Comparison of ENCODE assay signal across 22 cellular contexts in genomic region chr20:3632311-3633004, GRCh38. TPM values are rescaled to one million over a fixed set of nuclear protein-coding genes. Genes with fewer than 3 reads are reported as not detected.
A peak's percentile ranks its signal among the peaks of the same experiment; 100 is the strongest.
DNase-seq lines count a peak whose midpoint lies in the region; ATAC-seq, FAIRE-seq and TF ChIP-seq lines count a peak whose summit lies in the region.
"Had no signal": no experiment of that assay in that cellular context is flagged by ENCODE, and none has a peak within 500 bp of the region (broad histone marks: within the 10 kb centered on the region; RNA-seq: fewer than 3 reads in every experiment).

No MANE protein-coding gene starts in this region.

- POLR2A ChIA-PET in A549 (lab: Yijun Ruan, JAX), result no interaction called here
- POLR2A ChIA-PET in HEK293 (lab: Yijun Ruan, JAX), result no interaction called here

- TF ChIP-seq RAD21 in A549 (conservative IDR thresholded peaks at IDR 0.05 in 1 of 2, IDR thresholded peaks at IDR 0.05 in 1 of 2) (peak; percentile 18 to 35; a peak in 2 of 5 replicates), liver (IDR thresholded peaks at IDR 0.05) (peak; percentile 71 to 75)

- H3K9me3 ChIP-seq in A549 (no peaks in the 10 kb centered on the region), HEK293 (ENCODE audit: control insufficient read depth, insufficient read depth, low read depth, low read length) (no peaks in the 10 kb centered on the region), body of pancreas (no peaks in the 10 kb centered on the region), liver (ENCODE audit: control insufficient read depth in 4 of 4, low read length in 3 of 4) (no peaks in the 10 kb centered on the region), sigmoid colon (no peaks in the 10 kb centered on the region)
- H3K9me3 ChIP-seq: gastrocnemius medialis, MG63, neutrophil had no signal

- H3K4me1 ChIP-seq in A549, result no peaks in the 10 kb centered on the region
- peaks cover 7% of the 10 kb centered on the region for H3K4me1 ChIP-seq in HEK293 (ENCODE audit: control insufficient read depth, insufficient read depth, low read length)
- peaks cover 27% of the 10 kb centered on the region for H3K4me1 ChIP-seq in body of pancreas
- peaks cover 0 to 41% (median 25%) of the 10 kb centered on the region in 4 donors for H3K4me1 ChIP-seq in liver (ENCODE audit: control insufficient read depth in 4 of 4, insufficient read depth in 4 of 4, low read length in 3 of 4)
- no peaks in the 10 kb centered on the region for H3K4me1 ChIP-seq in sigmoid colon
- H3K4me1 ChIP-seq: gastrocnemius medialis had no signal

- 87% methylated on average over 7 of the region's 7 CpGs for WGBS in A549 (ENCODE audit: missing lambda C conversion rate)
- 55 to 57% methylated on average over 7 of the region's 7 CpGs for WGBS in body of pancreas, 2 donors
- 65% methylated on average over 7 of the region's 7 CpGs for WGBS in liver
- WGBS in sigmoid colon, 2 donors, result 79 to 91% methylated on average over 7 of the region's 7 CpGs

- H3K36me3 ChIP-seq in HEK293 (ENCODE audit: control insufficient read depth in 2 of 2, insufficient read depth in 1 of 2, low read length in 2 of 2), result peaks cover 0 to 5% of the 10 kb centered on the region in 2 experiments; a peak in 2 of 3 replicates
- H3K36me3 ChIP-seq in body of pancreas (replicated peaks in 1 of 2; ENCODE audit: insufficient read depth in 1 of 2, low read depth in 2 of 2), result no peaks in the 10 kb centered on the region
- H3K36me3 ChIP-seq in liver (ENCODE audit: control insufficient read depth in 4 of 4, insufficient read depth in 3 of 4, low read depth in 1 of 4, low read length in 3 of 4), result peaks cover 0 to 3% (median 0%) of the 10 kb centered on the region in 4 donors
- H3K36me3 ChIP-seq in sigmoid colon, result peaks cover 0 to 22% (median 6%) of the 10 kb centered on the region in 4 donors
- H3K36me3 ChIP-seq: MG63 had no signal

- intact Hi-C loops in body of pancreas (cut with DNase I), result no loop called here
- intact Hi-C loops in sigmoid colon (cut with DNase I), result no loop called here

- no peak overlapping the region for H3K9ac ChIP-seq in liver (ENCODE audit: low read depth in 1 of 2, low read length in 2 of 2)

- TF ChIP-seq POLR2A in A549 (IDR thresholded peaks at IDR 0.05; ENCODE audit: low read length) (no peak), body of pancreas (IDR thresholded peaks at IDR 0.05) (no peak), sigmoid colon (IDR thresholded peaks at IDR 0.05) (no peak)

- DNase-seq in A549 (ENCODE audit: low read depth in 1 of 2, low spot score in 1 of 2) (no peak), body of pancreas (no peak), DMS153 treated with DMSO at 0.1 percent for 48 hours (lab: John Stamatoyannopoulos, UW; ENCODE audit: unreplicated experiment) (no peak), LoVo (ENCODE audit: low spot score) (no peak), sigmoid colon (no peak), SIG-M5 (lab: John Stamatoyannopoulos, UW) (no peak)
- DNase-seq: activated CD8-positive, alpha-beta T cell treated with anti-CD3 and anti-CD28 coated beads for 36 hours; activated T-cell treated with anti-CD3 and anti-CD28 coated beads, Interleukin-2, amount 50 U/mL, for 4 hours; gastrocnemius medialis; left cardiac atrium; MG63; NCI-H1694; right cardiac atrium had no signal

- CTCF ChIA-PET in A549 (lab: Yijun Ruan, JAX) (interaction anchor here (1.4 kb wide), 1 partner anchor 70 kb away, joined by 4 read pairs; no protein-coding TSS in a partner anchor), HEK293 (lab: Yijun Ruan, JAX) (interaction anchor here (0.6 to 1.3 kb wide), 3 partner anchors 23 to 87 kb away, joined by 3 to 8 read pairs (median 3); no protein-coding TSS in a partner anchor)

- H3K27me3 ChIP-seq in body of pancreas (no peaks in the 10 kb centered on the region), liver (ENCODE audit: control insufficient read depth in 4 of 4, insufficient read depth in 4 of 4, low read length in 3 of 4) (no peaks in the 10 kb centered on the region), sigmoid colon (no peaks in the 10 kb centered on the region)
- H3K27me3 ChIP-seq: gastrocnemius medialis, MG63, neutrophil had no signal

- H3K27ac ChIP-seq in A549 (no peak overlapping the region), HEK293 (ENCODE audit: extremely low read depth, low read depth, low read length) (no peak overlapping the region), body of pancreas (no peak overlapping the region), liver (ENCODE audit: low read depth in 1 of 2, low read length in 2 of 2) (no peak overlapping the region), sigmoid colon (no peak overlapping the region)
- H3K27ac ChIP-seq: coronary artery, gastrocnemius medialis, neutrophil had no signal

- ATAC-seq in A549 (peak; percentile 23 to 64; a peak in 3 of 6 replicates), body of pancreas (no peak)
- ATAC-seq: activated CD8-positive, alpha-beta T cell treated with anti-CD3 and anti-CD28 coated beads for 36 hours; activated T-cell treated with anti-CD3 and anti-CD28 coated beads, Interleukin-2, amount 50 U/mL, for 4 hours; gastrocnemius medialis; right cardiac atrium; Right ventricle myocardium inferior had no signal

- no peak for FAIRE-seq in A549 (lab: Jason Lieb, UNC)
- FAIRE-seq: endothelial cell of umbilical vein, GM19239 had no signal

- TF ChIP-seq CTCF in A549 (IDR thresholded peaks at IDR 0.05), result peak; percentile 33; the same call in 1 of the 3 replicates
- no peak for TF ChIP-seq CTCF in HEK293 (tag by site-specific recombination; IDR thresholded peaks at IDR 0.05)
- TF ChIP-seq CTCF in body of pancreas (IDR thresholded peaks at IDR 0.05), result peak in 4 of 7 experiments; percentile 27 to 37 (median 33)
- peak; percentile 37 for TF ChIP-seq CTCF in liver (IDR thresholded peaks at IDR 0.05; ENCODE audit: low read depth, low read length, missing input control)
- no peak for TF ChIP-seq CTCF in sigmoid colon (IDR thresholded peaks at IDR 0.05)

- H3K4me3 ChIP-seq in A549 (no peak overlapping the region), HEK293 (ENCODE audit: low read depth, low read length) (no peak overlapping the region), body of pancreas (no peak overlapping the region), liver (ENCODE audit: low read depth in 1 of 3, low read length in 3 of 3) (no peak overlapping the region), sigmoid colon (no peak overlapping the region)
- H3K4me3 ChIP-seq: coronary artery, gastrocnemius medialis, MG63 had no signal

- no peak overlapping the region for H3K4me2 ChIP-seq in A549

- TF ChIP-seq EP300 in A549 (IDR thresholded peaks at IDR 0.05), result no peak
- TF ChIP-seq EP300 in sigmoid colon (IDR thresholded peaks at IDR 0.05), result no peak

TF ChIP-seq in A549, 52 proteins besides CTCF, POLR2A, EP300 and RAD21:
- TF ChIP-seq, protein P1, sequence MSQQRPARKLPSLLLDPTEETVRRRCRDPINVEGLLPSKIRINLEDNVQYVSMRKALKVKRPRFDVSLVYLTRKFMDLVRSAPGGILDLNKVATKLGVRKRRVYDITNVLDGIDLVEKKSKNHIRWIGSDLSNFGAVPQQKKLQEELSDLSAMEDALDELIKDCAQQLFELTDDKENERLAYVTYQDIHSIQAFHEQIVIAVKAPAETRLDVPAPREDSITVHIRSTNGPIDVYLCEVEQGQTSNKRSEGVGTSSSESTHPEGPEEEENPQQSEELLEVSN (IDR thresholded peaks at IDR 0.05; ENCODE audit: borderline replicate concordance, low read depth), result no peak
- TF ChIP-seq SMC3 (IDR thresholded peaks at IDR 0.05) (peak; percentile 22; the same call in 1 of the 3 replicates), NPAS2 (CRISPR knock-in tag; IDR thresholded peaks at IDR 0.05; ENCODE audit: borderline replicate concordance) (no peak)

TF ChIP-seq in HEK293, 187 proteins besides CTCF, POLR2A, EP300 and RAD21:
- TF ChIP-seq ZNF16 (tag by site-specific recombination; IDR thresholded peaks at IDR 0.05; ENCODE audit: low read depth) (no peak), ZNF654 (tag by site-specific recombination; IDR thresholded peaks at IDR 0.05; ENCODE audit: low read depth) (peak; percentile 47), ZNF560 (tag by site-specific recombination; IDR thresholded peaks at IDR 0.05; ENCODE audit: borderline replicate concordance) (no peak)
- TF ChIP-seq, protein P2, sequence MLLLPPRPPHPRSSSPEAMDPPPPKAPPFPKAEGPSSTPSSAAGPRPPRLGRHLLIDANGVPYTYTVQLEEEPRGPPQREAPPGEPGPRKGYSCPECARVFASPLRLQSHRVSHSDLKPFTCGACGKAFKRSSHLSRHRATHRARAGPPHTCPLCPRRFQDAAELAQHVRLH (tag by site-specific recombination; IDR thresholded peaks at IDR 0.05), result no peak

TF ChIP-seq in liver, 16 proteins besides CTCF, POLR2A, EP300 and RAD21 (continues in another document):
- TF ChIP-seq FOXA1 (IDR thresholded peaks at IDR 0.05), result peak; percentile 93
- peak; percentile 24 to 70 for TF ChIP-seq EGR1 (IDR thresholded peaks at IDR 0.05; ENCODE audit: low read depth in 2 of 2)
- TF ChIP-seq SP1 (IDR thresholded peaks at IDR 0.05), result peak; percentile 70
- TF ChIP-seq, protein P3, sequence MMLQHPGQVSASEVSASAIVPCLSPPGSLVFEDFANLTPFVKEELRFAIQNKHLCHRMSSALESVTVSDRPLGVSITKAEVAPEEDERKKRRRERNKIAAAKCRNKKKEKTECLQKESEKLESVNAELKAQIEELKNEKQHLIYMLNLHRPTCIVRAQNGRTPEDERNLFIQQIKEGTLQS (IDR thresholded peaks at IDR 0.05), result peak; percentile 54
- no peak for TF ChIP-seq GABPA (IDR thresholded peaks at IDR 0.05 in 1 of 2, conservative IDR thresholded peaks at IDR 0.05 in 1 of 2)
- TF ChIP-seq RXRA (IDR thresholded peaks at IDR 0.05), result peak; percentile 84 to 89
- TF ChIP-seq FOXA2 (IDR thresholded peaks at IDR 0.05), result peak; percentile 97

RNA-seq across cellular contexts. Expression of gene GFRA4, which starts 30.7 kb away (rescaled TPM):
- not detected in 2 replicates for polyA plus RNA-seq in A549 (2011; rRNA removed)
- not detected in 2 replicates for polyA plus RNA-seq in A549 (2012; cell fraction: cytosol; rRNA removed)
- not detected in 2 replicates for polyA plus RNA-seq in A549 (2012; cell fraction: nucleus; rRNA removed)
- not detected in 3 replicates for polyA plus RNA-seq in A549 (2017; fragmentation: RNase III; extraction: RNeasy Plus Mini Kit Qiagen cat#74134 plus additional on column Dnase treatment)
- polyA minus RNA-seq in A549 (2011; rRNA and poly(A)+ RNA removed), result not detected in 2 replicates
- total RNA-seq in body of pancreas, result not detected
- not detected for total RNA-seq in liver
- polyA plus RNA-seq in liver, result not detected
- not detected for total RNA-seq in sigmoid colon
- not detected for polyA plus RNA-seq in sigmoid colon
- total RNA-seq: activated CD8-positive, alpha-beta T cell treated with anti-CD3 and anti-CD28 coated beads for 36 hours; activated T-cell treated with anti-CD3 and anti-CD28 coated beads, Interleukin-2, amount 50 U/mL, for 4 hours; endothelial cell of umbilical vein; gastrocnemius medialis; left cardiac atrium; mononuclear cell; right cardiac atrium; Right ventricle myocardium inferior; urinary bladder had no signal
- polyA plus RNA-seq: endothelial cell of umbilical vein, right cardiac atrium, urinary bladder had no signal

RNA-seq across cellular contexts. Expression of gene ADAM33, which starts 49.4 kb away (rescaled TPM):
- polyA plus RNA-seq in A549 (2011; rRNA removed) (0.05 and 0.08 TPM in 2 replicates), A549 (2017; fragmentation: RNase III; extraction: RNeasy Plus Mini Kit Qiagen cat#74134 plus additional on column Dnase treatment) (0.07 to 0.22 TPM (median 0.14 TPM) in 3 replicates), liver (under 1 TPM; 0.11 to 0.51 TPM), sigmoid colon (10 to 100 TPM in 1 of 3 donors, 1 to 10 TPM in 1, under 1 TPM in 1; 0.69 to 12.3 (median 5.4) TPM)
- 0.08 and 0.13 TPM in 2 replicates for polyA plus RNA-seq in A549 (2012; cell fraction: cytosol; rRNA removed)
- 0.86 and 0.93 TPM in 2 replicates for polyA plus RNA-seq in A549 (2012; cell fraction: nucleus; rRNA removed)
- not detected in 2 replicates for polyA minus RNA-seq in A549 (2011; rRNA and poly(A)+ RNA removed)
- total RNA-seq in body of pancreas (10 to 100 TPM; 11.2 to 29.0 TPM), liver (1 to 10 TPM in 1 of 2 donors, under 1 TPM in 1; 0.70 to 1.2 TPM), sigmoid colon (100 to 1,000 TPM in 2 of 4 donors, 10 to 100 TPM in 2; 49.9 to 484 (median 103) TPM)
- total RNA-seq: activated CD8-positive, alpha-beta T cell treated with anti-CD3 and anti-CD28 coated beads for 36 hours; activated T-cell treated with anti-CD3 and anti-CD28 coated beads, Interleukin-2, amount 50 U/mL, for 4 hours had no signal

Comparison
In these comparisons a context has a peak if more than half of its experiments do, and no peak if none do; other contexts are left out.
1. CTCF ChIP-seq: peak in A549 (single experiment), body of pancreas (4 of 7) and liver (single experiment); none in HEK293 (single experiment) and sigmoid colon (0 of 4).
2. RNA of gene ADAM33, which starts 49.4 kb away (total RNA-seq): 49.9 to 484 TPM in sigmoid colon and 11.2 to 29.0 TPM in body of pancreas; 0.70 to 1.2 TPM in liver; every median in the first group is over 4 times any median in the second.
3. Of the 5 proteins assayed by ChIP-seq in both HEK293 and A549: peak only in HEK293: none; only in A549: CTCF; in both: none; in neither: 4.